ENCODE assay signal across 8 cellular contexts in the genomic region with DNA sequence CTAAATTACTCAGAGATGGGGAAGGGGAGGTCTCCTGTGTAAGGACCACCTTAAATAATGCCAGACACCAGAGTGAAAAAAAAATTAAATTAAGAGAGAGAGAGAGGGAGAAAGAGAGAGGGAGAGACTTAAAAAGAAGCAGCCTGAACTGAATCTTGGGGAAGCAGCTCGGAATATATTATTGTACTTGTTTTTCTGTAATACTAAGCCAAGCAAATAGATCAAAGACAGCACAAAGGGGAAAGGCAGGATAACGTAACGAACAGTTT. TPM values are rescaled to one million over a fixed set of nuclear protein-coding genes. Genes with fewer than 3 reads are reported as not detected.
DNase-seq lines count a peak whose midpoint lies in the region; TF ChIP-seq lines count a peak whose summit lies in the region.

No MANE protein-coding gene starts in this region.

- no peaks in the 10 kb centered on the region for H4K20me1 ChIP-seq in KMS-11 (ENCODE audit: insufficient read depth)

- H3K36me3 ChIP-seq in KMS-11 (ENCODE audit: insufficient read depth) (no peaks in the 10 kb centered on the region), ectodermal cell (ENCODE audit: control insufficient read depth, insufficient read depth, low read length) (no peaks in the 10 kb centered on the region)
- H3K36me3 ChIP-seq in effector memory CD4-positive, alpha-beta T cell (ENCODE audit: control insufficient read depth, insufficient read depth, low read length) = no peaks in the 10 kb centered on the region

- H3K4me3 ChIP-seq in AG04449 (ENCODE audit: low read depth, low read length) (peak overlapping the region; percentile 81), KMS-11 (IDR thresholded peaks at IDR 0.05; ENCODE audit: insufficient read depth, low read depth, low read length) (no peak overlapping the region), ectodermal cell (ENCODE audit: insufficient read depth, low read depth, low read length) (peak overlapping the region; percentile 67)
- no peak overlapping the region for H3K4me3 ChIP-seq in effector memory CD4-positive, alpha-beta T cell (ENCODE audit: insufficient read depth, low read depth, low read length, poor library complexity, severe bottlenecking)

- no peaks in the 10 kb centered on the region for H3K36me3 Mint-ChIP-seq in nephron progenitor cell (ENCODE audit: low read depth)

- POLR2A ChIA-PET in AG04449 (lab: Yijun Ruan, JAX) = interaction anchor here (1.1 kb wide), 1 partner anchor 422 kb away, joined by 4 read pairs; no protein-coding TSS in a partner anchor

- CTCF ChIA-PET in AG04449 (lab: Yijun Ruan, JAX) = interaction anchor here (1.3 kb wide), 1 partner anchor 576 kb away, joined by 3 read pairs; no protein-coding TSS in a partner anchor

- H3K79me2 ChIP-seq in KMS-11 (ENCODE audit: insufficient read depth, low read depth) = no peaks in the 10 kb centered on the region

- no peaks in the 10 kb centered on the region for H3K27me3 Mint-ChIP-seq in nephron progenitor cell (ENCODE audit: low read depth, poor library complexity)

- TF ChIP-seq CTCF in AG04449 (IDR thresholded peaks at IDR 0.05; ENCODE audit: insufficient read depth, low read length, missing control alignments) = no peak
- TF ChIP-seq CTCF in KMS-11 (conservative IDR thresholded peaks at IDR 0.05; ENCODE audit: low read depth, low read length) = no peak
- TF ChIP-seq CTCF in nephron progenitor cell (IDR thresholded peaks at IDR 0.05) = no peak

- peak overlapping the region; percentile 93 for H3K4me3 Mint-ChIP-seq in nephron progenitor cell

- DNase-seq in AG04449 (ENCODE audit: low read depth, low spot score) = no peak
- no peak for DNase-seq in nephron progenitor cell
- DNase-seq in D341Med (ENCODE audit: low spot score) = no peak
- DNase-seq in AML-193 (lab: John Stamatoyannopoulos, UW) = no peak
- no peak for DNase-seq in middle frontal gyrus (ENCODE audit: extremely low spot score, low spot score)
- DNase-seq in effector memory CD4-positive, alpha-beta T cell = no peak

- H3K9me3 Mint-ChIP-seq in nephron progenitor cell = no peaks in the 10 kb centered on the region

- no peak overlapping the region for H2AFZ ChIP-seq in KMS-11 (ENCODE audit: low read depth)

- H3K9me3 ChIP-seq in ectodermal cell (ENCODE audit: control insufficient read depth, low read length) = no peaks in the 10 kb centered on the region
- H3K9me3 ChIP-seq in effector memory CD4-positive, alpha-beta T cell (ENCODE audit: control insufficient read depth, low read length) = no peaks in the 10 kb centered on the region

- peaks cover 23% of the 10 kb centered on the region for H3K4me1 ChIP-seq in KMS-11 (ENCODE audit: low read depth, poor library complexity, severe bottlenecking)
- peaks cover 31% of the 10 kb centered on the region for H3K4me1 ChIP-seq in ectodermal cell (ENCODE audit: control insufficient read depth, insufficient read depth, low read length)
- peaks cover 16% of the 10 kb centered on the region for H3K4me1 ChIP-seq in effector memory CD4-positive, alpha-beta T cell (ENCODE audit: control insufficient read depth, insufficient read depth, low read length, poor library complexity, severe bottlenecking)

- peak overlapping the region; percentile 95 for H3K27ac Mint-ChIP-seq in nephron progenitor cell

- H3K4me1 Mint-ChIP-seq in nephron progenitor cell = peaks cover 55% of the 10 kb centered on the region

- H3K27me3 ChIP-seq in KMS-11 (ENCODE audit: insufficient read depth, low read depth) (no peaks in the 10 kb centered on the region), ectodermal cell (ENCODE audit: control insufficient read depth, insufficient read depth, low read length, poor library complexity, severe bottlenecking) (no peaks in the 10 kb centered on the region)
- peaks cover 41% of the 10 kb centered on the region for H3K27me3 ChIP-seq in effector memory CD4-positive, alpha-beta T cell (replicated peaks; ENCODE audit: control insufficient read depth, insufficient read depth, low read length, poor library complexity, severe bottlenecking)

- WGBS in ectodermal cell, 2 experiments = 0 to 2% methylated on average over 2 to 3 of the region's 3 CpGs

- H3K27ac ChIP-seq in KMS-11 = no peak overlapping the region
- peak overlapping the region; percentile 75 for H3K27ac ChIP-seq in ectodermal cell (ENCODE audit: insufficient read depth, low read depth, low read length, poor library complexity, severe bottlenecking)
- no peak overlapping the region for H3K27ac ChIP-seq in effector memory CD4-positive, alpha-beta T cell (ENCODE audit: insufficient read depth, low read length, poor library complexity, severe bottlenecking)

- peak overlapping the region; percentile 48 for H3K4me2 ChIP-seq in KMS-11

- H3K9ac ChIP-seq in KMS-11 = peak overlapping the region; percentile 80; the same call in 1 of the 2 replicates

RNA-seq across cellular contexts. Expression of a gene that starts 4.6 kb away (rescaled TPM):
- polyA plus RNA-seq in ectodermal cell (2013, experiment 1 of 4) = 134 TPM
- polyA plus RNA-seq in ectodermal cell (2013, experiment 2 of 4) = 125 TPM
- 87.6 TPM for polyA plus RNA-seq in ectodermal cell (2013, experiment 3 of 4)
- polyA plus RNA-seq in ectodermal cell (2013, experiment 4 of 4) = 98.3 TPM

Comparison
In these comparisons a context has a peak if more than half of its experiments do, and no peak if none do; other contexts are left out.
1. H3K4me3 ChIP-seq: peak in AG04449 (single experiment) and ectodermal cell (single experiment); none in KMS-11 (single experiment) and effector memory CD4-positive, alpha-beta T cell (single experiment).